In the genomic region with DNA sequence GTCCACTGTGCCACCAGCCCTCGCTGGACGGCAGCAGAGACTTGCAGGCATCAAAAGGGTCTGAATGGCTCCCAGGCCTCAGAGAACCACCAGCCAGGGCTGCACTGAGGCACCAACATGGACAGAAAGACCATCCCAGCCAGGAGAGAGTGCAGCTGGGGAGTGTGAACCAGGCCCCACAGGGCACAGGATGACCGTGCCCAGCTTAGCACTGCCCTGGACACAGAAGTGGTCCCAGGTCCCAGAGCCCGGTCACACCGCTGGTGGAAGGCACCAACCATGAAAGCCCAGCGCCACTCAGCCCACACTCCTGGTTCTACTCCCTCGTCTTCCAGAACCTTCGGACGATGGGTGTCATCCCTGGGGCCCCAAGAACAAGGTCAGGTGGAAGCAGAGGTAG, we compare ENCODE assay signal across 34 cellular contexts. TPM values are rescaled to one million over a fixed set of nuclear protein-coding genes. Genes with fewer than 3 reads are reported as not detected.
"Had no signal": no experiment of that assay in that cellular context is flagged by ENCODE, and none has a peak within 500 bp of the region (broad histone marks: within the 10 kb centered on the region; RNA-seq: fewer than 3 reads in every experiment).

No MANE protein-coding gene starts in this region.

- H3K9me3 ChIP-seq: esophagus muscularis mucosa, gastrocnemius medialis, heart left ventricle had no signal

- ATAC-seq: activated CD4-positive, alpha-beta T cell treated with anti-CD3 and anti-CD28 coated beads for 36 hours; activated CD8-positive, alpha-beta T cell treated with anti-CD3 and anti-CD28 coated beads, Interleukin-2, amount 10 ng/mL, durations not matched to agents 7 days and 5 days; effector memory CD8-positive, alpha-beta T cell; foreskin keratinocyte; gastrocnemius medialis; heart left ventricle; T-helper 17 cell had no signal

- H3K36me3 ChIP-seq: brain microvascular endothelial cell, esophagus muscularis mucosa, gastrocnemius medialis, heart left ventricle had no signal

- FAIRE-seq: astrocyte, bronchial epithelial cell, colon had no signal

- H3K4me3 ChIP-seq: esophagus muscularis mucosa, gastrocnemius medialis, heart left ventricle had no signal

- DNase-seq: activated CD4-positive, alpha-beta memory T cell treated with anti-CD3 and anti-CD28 coated beads for 36 hours; activated CD4-positive, alpha-beta T cell treated with anti-CD3 and anti-CD28 coated beads for 36 hours; activated CD4-positive, alpha-beta T cell treated with anti-CD3 and anti-CD28 coated beads, Interleukin-2, amount 10 ng/mL, durations not matched to agents 24 days and 14 days; activated CD4-positive, CD25-positive, alpha-beta regulatory T cell; activated CD4-positive, CD25-positive, alpha-beta regulatory T cell treated with anti-CD3 and anti-CD28 coated beads, Interleukin-2, amount 50 U/mL, for 72 hours; activated CD8-positive, alpha-beta memory T cell treated with anti-CD3 and anti-CD28 coated beads, Interleukin-2, amount 50 U/mL, for 48 hours; activated CD8-positive, alpha-beta T cell treated with anti-CD3 and anti-CD28 coated beads, Interleukin-2, amount 10 ng/mL, durations not matched to agents 7 days and 5 days; activated gamma-delta T cell treated with Interleukin-2 at 50 U/mL for 16 hours; activated naive CD4-positive, alpha-beta T cell treated with anti-CD3 and anti-CD28 coated beads, Interleukin-2, amount 50 U/mL, for 16 hours; activated naive CD4-positive, alpha-beta T cell treated with Interleukin-2 at 50 U/mL for 16 hours; activated T-cell treated with anti-CD3 and anti-CD28 coated beads for 4 hours; activated T-cell treated with anti-CD3 and anti-CD28 coated beads, Interleukin-2, amount 50 U/mL, for 24 hours; activated T-cell treated with anti-CD3 and anti-CD28 coated beads, Interleukin-2, amount 50 U/mL, for 72 hours; amniotic stem cell; anterior cingulate cortex; brain microvascular endothelial cell; caudate nucleus; cortex of kidney; dermis blood vessel endothelial cell; effector CD4-positive, alpha-beta T cell; effector memory CD8-positive, alpha-beta T cell; erythroblast; foreskin keratinocyte; gastrocnemius medialis; T1000 had no signal

- H3K27ac ChIP-seq: brain microvascular endothelial cell, esophagus muscularis mucosa, foreskin keratinocyte, gastrocnemius medialis, heart left ventricle, WERI-Rb-1 had no signal

- H3K4me1 ChIP-seq: esophagus muscularis mucosa, foreskin keratinocyte, gastrocnemius medialis, heart left ventricle had no signal

RNA-seq across cellular contexts. Expression of a gene that starts 20.5 kb away (rescaled TPM):
- total RNA-seq: activated CD4-positive, alpha-beta memory T cell treated with anti-CD3 and anti-CD28 coated beads for 36 hours; activated CD4-positive, alpha-beta T cell treated with anti-CD3 and anti-CD28 coated beads for 36 hours; activated CD4-positive, alpha-beta T cell treated with anti-CD3 and anti-CD28 coated beads, Interleukin-2, amount 10 ng/mL, durations not matched to agents 24 days and 14 days; activated CD8-positive, alpha-beta memory T cell treated with anti-CD3 and anti-CD28 coated beads for 36 hours; activated CD8-positive, alpha-beta T cell treated with anti-CD3 and anti-CD28 coated beads, Interleukin-2, amount 10 ng/mL, durations not matched to agents 7 days and 5 days; activated T-cell treated with anti-CD3 and anti-CD28 coated beads, Interleukin-2, amount 50 U/mL, for 72 hours; astrocyte; bronchial epithelial cell; chondrocyte; dermis blood vessel endothelial cell; esophagus muscularis mucosa; foreskin keratinocyte; gastrocnemius medialis; heart left ventricle; T-helper 17 cell had no signal
- polyA plus RNA-seq: foreskin keratinocyte, heart left ventricle had no signal

RNA-seq across cellular contexts. Expression of a gene that starts 29.4 kb away (rescaled TPM):
- total RNA-seq: activated CD4-positive, alpha-beta memory T cell treated with anti-CD3 and anti-CD28 coated beads for 36 hours; activated CD4-positive, alpha-beta T cell treated with anti-CD3 and anti-CD28 coated beads for 36 hours; activated CD4-positive, alpha-beta T cell treated with anti-CD3 and anti-CD28 coated beads, Interleukin-2, amount 10 ng/mL, durations not matched to agents 24 days and 14 days; activated CD8-positive, alpha-beta memory T cell treated with anti-CD3 and anti-CD28 coated beads for 36 hours; activated CD8-positive, alpha-beta T cell treated with anti-CD3 and anti-CD28 coated beads, Interleukin-2, amount 10 ng/mL, durations not matched to agents 7 days and 5 days; activated T-cell treated with anti-CD3 and anti-CD28 coated beads, Interleukin-2, amount 50 U/mL, for 72 hours; astrocyte; bronchial epithelial cell; chondrocyte; dermis blood vessel endothelial cell; esophagus muscularis mucosa; foreskin keratinocyte; gastrocnemius medialis; heart left ventricle; T-helper 17 cell had no signal
- polyA plus RNA-seq: foreskin keratinocyte, heart left ventricle had no signal
